In genomic region chr19:21934593-21934992, GRCh38 we compare ENCODE assay signal across 25 cellular contexts.
DNase-seq lines count a peak whose midpoint lies in the region; ATAC-seq, FAIRE-seq and TF ChIP-seq lines count a peak whose summit lies in the region.
"Had no signal": no experiment of that assay in that cellular context is flagged by ENCODE, and none has a peak within 500 bp of the region (broad histone marks: within the 10 kb centered on the region; RNA-seq: fewer than 3 reads in every experiment).

No MANE protein-coding gene starts in this region.

- H3K27me3 Mint-ChIP-seq in osteocyte (ENCODE audit: unreplicated experiment), result no peaks in the 10 kb centered on the region
- H3K27me3 Mint-ChIP-seq: CD4-positive, alpha-beta memory T cell; CD4-positive, CD25-positive, alpha-beta regulatory T cell had no signal

- H3K56ac ChIP-seq in IMR-90 (ENCODE audit: extremely low read depth, insufficient read depth, low read length), result no peak overlapping the region

- H2BK20ac ChIP-seq in IMR-90 (ENCODE audit: low read depth, low read length), result no peak overlapping the region

- H3K4me2 ChIP-seq in IMR-90 (ENCODE audit: low read depth, low read length) (no peak overlapping the region), K562 (ENCODE audit: insufficient read depth, low read length) (no peak overlapping the region)
- H3K4me2 ChIP-seq: BLaER1 had no signal

- H3K9me3 Mint-ChIP-seq in osteocyte (ENCODE audit: unreplicated experiment), result peaks cover 65% of the 10 kb centered on the region

- H4K20me1 ChIP-seq in IMR-90 (ENCODE audit: insufficient read depth, low read length) (no peaks in the 10 kb centered on the region), K562 (replicated peaks; ENCODE audit: control insufficient read depth, insufficient read depth, low read length) (no peaks in the 10 kb centered on the region)
- H4K20me1 ChIP-seq: BLaER1 had no signal

- H4K91ac ChIP-seq in IMR-90 (ENCODE audit: insufficient read depth, low read depth, low read length), result no peak overlapping the region

- in situ Hi-C loops in IMR-90 (cut with MboI; ENCODE audit: low sequenced_read_pairs) (no loop called here), K562 (cut with MboI) (loop anchor here (5.0 kb wide), 1 partner anchor 998 kb away; no protein-coding TSS in a partner anchor), GM13976 (cut with MboI; ENCODE audit: low sequenced_read_pairs, unreplicated experiment) (no loop called here)

- TF ChIP-seq POLR2A in IMR-90 (IDR thresholded peaks at IDR 0.05; ENCODE audit: low read depth, low read length) (no peak), K562 (conservative IDR thresholded peaks at IDR 0.05) (no peak)

- H3K4me3 Mint-ChIP-seq in osteocyte (ENCODE audit: unreplicated experiment), result no peak overlapping the region
- H3K4me3 Mint-ChIP-seq: CD14-positive monocyte; CD4-positive, alpha-beta memory T cell; CD4-positive, CD25-positive, alpha-beta regulatory T cell; CD8-positive, alpha-beta memory T cell had no signal

- H3K9ac ChIP-seq in IMR-90 (ENCODE audit: low read depth, low read length), result no peak overlapping the region
- H3K9ac ChIP-seq in K562 (ENCODE audit: insufficient read depth in 1 of 2, low read depth in 2 of 2, low read length in 2 of 2), result no peak overlapping the region
- H3K9ac ChIP-seq: BLaER1 had no signal

- POLR2A ChIA-PET in IMR-90 (lab: Charles Lee; ENCODE audit: unreplicated experiment), result no interaction called here
- POLR2A ChIA-PET in K562 (lab: Yijun Ruan, JAX), result no interaction called here

- H3K4ac ChIP-seq in IMR-90 (ENCODE audit: low read depth, low read length), result no peak overlapping the region

- no peak overlapping the region for H2BK15ac ChIP-seq in IMR-90 (ENCODE audit: low read depth, low read length)

- no peak overlapping the region for H2AK9ac ChIP-seq in IMR-90 (replicated peaks; ENCODE audit: low read depth, low read length, poor library complexity)

- no peaks in the 10 kb centered on the region for H3K79me2 ChIP-seq in K562 (ENCODE audit: control insufficient read depth, insufficient read depth, low read length)

- no peaks in the 10 kb centered on the region for H3K27me3 ChIP-seq in IMR-90 (ENCODE audit: control insufficient read depth, insufficient read depth, low read length)
- no peaks in the 10 kb centered on the region for H3K27me3 ChIP-seq in K562 (ENCODE audit: control insufficient read depth in 2 of 2, insufficient read depth in 2 of 2, low read length in 2 of 2)
- H3K27me3 ChIP-seq: BE2C, BLaER1 had no signal

- no TSS peak for BruUV-seq in IMR-90 (replicated peaks; lab: Mats Ljungman, UMichigan)
- BruUV-seq in K562 (replicated peaks; lab: Mats Ljungman, UMichigan), result no TSS peak

- ATAC-seq in IMR-90 (ENCODE audit: low read depth) (no peak), K562 (no peak)

- TF ChIP-seq RAD21 in IMR-90 (IDR thresholded peaks at IDR 0.05; ENCODE audit: low read length) (no peak), K562 (CRISPR knock-in tag; conservative IDR thresholded peaks at IDR 0.05 in 1 of 2, IDR thresholded peaks at IDR 0.05 in 1 of 2) (no peak)

- TF ChIP-seq CTCF in IMR-90 (conservative IDR thresholded peaks at IDR 0.05; ENCODE audit: low read depth, low read length) (no peak), K562 (IDR thresholded peaks at IDR 0.05 in 2 of 3, conservative IDR thresholded peaks at IDR 0.05 in 1 of 3; ENCODE audit: insufficient read depth in 2 of 3, low read depth in 1 of 3, low read length in 3 of 3) (no peak), osteocyte (IDR thresholded peaks at IDR 0.05) (no peak), GM13976 (IDR thresholded peaks at IDR 0.05; ENCODE audit: borderline replicate concordance, control extremely low read depth, extremely low read depth, insufficient read depth, missing control alignments) (no peak)

- CTCF ChIA-PET in IMR-90 (lab: Yijun Ruan, JAX), result no interaction called here
- CTCF ChIA-PET in K562 (lab: Yijun Ruan, JAX; ENCODE audit: low intra/inter-chr PET ratio), result no interaction called here

- H3K14ac ChIP-seq in IMR-90 (replicated peaks; ENCODE audit: low read depth, low read length), result no peak overlapping the region

- H2AK5ac ChIP-seq in IMR-90 (ENCODE audit: low read depth, low read length), result no peak overlapping the region

- H2AFZ ChIP-seq in IMR-90 (replicated peaks; ENCODE audit: low read length, poor library complexity), result no peak overlapping the region
- H2AFZ ChIP-seq in K562 (ENCODE audit: low read depth, low read length), result no peak overlapping the region

- no peak overlapping the region for H4K8ac ChIP-seq in IMR-90 (ENCODE audit: low read depth in 2 of 2, low read length in 2 of 2)

- no peaks in the 10 kb centered on the region for H3K36me3 Mint-ChIP-seq in osteocyte (ENCODE audit: unreplicated experiment)
- H3K36me3 Mint-ChIP-seq: CD14-positive monocyte; CD4-positive, CD25-positive, alpha-beta regulatory T cell; CD8-positive, alpha-beta memory T cell had no signal

- no peak for TF ChIP-seq EP300 in K562 (IDR thresholded peaks at IDR 0.05; ENCODE audit: low read length)

- no peak overlapping the region for H4K5ac ChIP-seq in IMR-90 (ENCODE audit: low read depth, low read length)

- no peaks in the 10 kb centered on the region for H3K9me1 ChIP-seq in IMR-90 (ENCODE audit: insufficient read depth, low read length)
- no peaks in the 10 kb centered on the region for H3K9me1 ChIP-seq in K562 (ENCODE audit: control insufficient read depth, insufficient read depth, low read length)

- WGBS in IMR-90 (ENCODE audit: extremely low coverage in 2 of 2, insufficient read length in 1 of 2), 2 experiments, result no CpG with 5 or more reads among the region's 4 CpGs
- 3% methylated on average over 4 of the region's 4 CpGs for WGBS in K562 (ENCODE audit: insufficient coverage, low coverage, missing lambda C conversion rate)

- H3K4me1 ChIP-seq in IMR-90 (ENCODE audit: control insufficient read depth, insufficient read depth, low read length), result no peaks in the 10 kb centered on the region
- H3K4me1 ChIP-seq in K562 (replicated peaks in 1 of 2; ENCODE audit: control insufficient read depth in 2 of 2, insufficient read depth in 2 of 2, low read length in 2 of 2), result no peaks in the 10 kb centered on the region
- H3K4me1 ChIP-seq: BE2C, BLaER1 had no signal

- no peak overlapping the region for H3K27ac Mint-ChIP-seq in osteocyte (ENCODE audit: unreplicated experiment)
- H3K27ac Mint-ChIP-seq: CD14-positive monocyte; CD4-positive, alpha-beta memory T cell; CD4-positive, CD25-positive, alpha-beta regulatory T cell; CD8-positive, alpha-beta memory T cell had no signal

- DNase-seq in IMR-90 (no peak), K562 (ENCODE audit: extremely low read depth in 1 of 4, low spot score in 3 of 4) (no peak), osteocyte (ENCODE audit: extremely low spot score, unreplicated experiment) (peak; percentile 15), GM13976 (ENCODE audit: low spot score) (no peak)
- no peak for DNase-seq in stimulated activated CD4-positive, alpha-beta T cell treated with anti-CD3 and anti-CD28 coated beads, Interleukin-1b, Interleukin-23, amount 100 ng/mL, for 48 hours
- DNase-seq: 8988T; ACHN; BE2C; C1 segment of cervical spinal cord; CD4-positive, alpha-beta memory T cell; CD4-positive, CD25-positive, alpha-beta regulatory T cell; CD8-positive, alpha-beta memory T cell; COR-L47; DMS 273 treated with DMSO at 0.1 percent for 48 hours; DMS153; DMS53; DMS79; DND-41; EL; GF-D8 had no signal

- no peak overlapping the region for H2BK120ac ChIP-seq in IMR-90 (ENCODE audit: low read depth, low read length)

- no peak overlapping the region for H3K27ac ChIP-seq in IMR-90 (ENCODE audit: insufficient read depth, low read length)
- no peak overlapping the region for H3K27ac ChIP-seq in K562 (ENCODE audit: extremely low read depth, low read depth, low read length)
- H3K27ac ChIP-seq: BLaER1 had no signal

- H3K79me1 ChIP-seq in IMR-90 (ENCODE audit: low read depth in 1 of 2, low read length in 2 of 2), result no peaks in the 10 kb centered on the region

- H3K23ac ChIP-seq in IMR-90 (ENCODE audit: low read depth, low read length), result no peak overlapping the region

- H3K36me3 ChIP-seq in IMR-90 (ENCODE audit: control insufficient read depth, insufficient read depth, low read length), result no peaks in the 10 kb centered on the region
- H3K36me3 ChIP-seq in K562 (ENCODE audit: control insufficient read depth, insufficient read depth, low read length), result no peaks in the 10 kb centered on the region
- H3K36me3 ChIP-seq: BE2C, BLaER1 had no signal

- H3K18ac ChIP-seq in IMR-90 (ENCODE audit: low read depth, low read length), result no peak overlapping the region

- dilution Hi-C loops in IMR-90 (cut with HindIII; ENCODE audit: low sequenced_read_pairs, unreplicated experiment), result no loop called here

- intact Hi-C loops in IMR-90 (cut with micrococcal nuclease), result no loop called here
- intact Hi-C loops in K562 (cut with micrococcal nuclease), result no loop called here

- H3K9me3 ChIP-seq in IMR-90 (ENCODE audit: control insufficient read depth, insufficient read depth, low read length) (peaks cover 24% of the 10 kb centered on the region), K562 (replicated peaks; ENCODE audit: control insufficient read depth, insufficient read depth, low read depth, low read length) (no peaks in the 10 kb centered on the region)
- H3K9me3 ChIP-seq: BE2C had no signal

- no peaks in the 10 kb centered on the region for H3K4me1 Mint-ChIP-seq in osteocyte (ENCODE audit: unreplicated experiment)
- H3K4me1 Mint-ChIP-seq: CD14-positive monocyte; CD4-positive, alpha-beta memory T cell; CD4-positive, CD25-positive, alpha-beta regulatory T cell; CD8-positive, alpha-beta memory T cell had no signal

- no peak for FAIRE-seq in K562 (lab: Jason Lieb, UNC)
- FAIRE-seq: A204.1, GM12891, GM18507 had no signal

- H3K4me3 ChIP-seq in IMR-90 (ENCODE audit: insufficient read depth, low read depth, low read length) (no peak overlapping the region), K562 (no peak overlapping the region)
- H3K4me3 ChIP-seq: BLaER1 had no signal

- H2BK5ac ChIP-seq in IMR-90 (ENCODE audit: low read depth, low read length, poor library complexity, severe bottlenecking), result no peak overlapping the region

TF ChIP-seq in IMR-90, 13 proteins besides CTCF, POLR2A, EP300 and RAD21:
- TF ChIP-seq SMC3 (IDR thresholded peaks at IDR 0.05; ENCODE audit: low read depth, low read length) (no peak), CEBPB (IDR thresholded peaks at IDR 0.05; ENCODE audit: low read depth, low read length) (peak; percentile 79)

TF ChIP-seq in K562, 482 proteins besides CTCF, POLR2A, EP300 and RAD21:
- TF ChIP-seq HDAC2 (IDR thresholded peaks at IDR 0.05), result no peak
- no peak for TF ChIP-seq MAFK (IDR thresholded peaks at IDR 0.05; ENCODE audit: low read length)
- TF ChIP-seq CEBPB (tag; IDR thresholded peaks at IDR 0.05), result 0 out of 2 replicates have a peak, but pooled peaks have one; percentile 23
TF ChIP-seq in K562: peak in this region for 1.
